ENCODE assay signal across 21 cellular contexts in genomic region chr12:89781961-89782360, GRCh38.
"Had no signal": no experiment of that assay in that cellular context is flagged by ENCODE, and none has a peak within 500 bp of the region (broad histone marks: within the 10 kb centered on the region; RNA-seq: fewer than 3 reads in every experiment).

No MANE protein-coding gene starts in this region.

- H3K4me3 ChIP-seq: gastroesophageal sphincter, left lung, lower lobe of right lung, ovary, prostate gland, right lobe of liver, spleen, tibial artery, upper lobe of right lung, vagina had no signal

- H3K27me3 Mint-ChIP-seq: memory B cell; naive thymus-derived CD4-positive, alpha-beta T cell; stimulated activated memory B cell treated with anti-CD40 and anti-IgM and Interleukin-4, amounts not matched to agents 10 μg/mL and 1 μg/mL and 100 μg/mL, for 72 hours; stimulated activated naive CD8-positive, alpha-beta T cell treated with anti-CD3 and anti-CD28 coated beads, Interleukin-15, Interleukin-2, amounts not matched to agents 100 ng/mL and 50 ng/mL, for 24 hours had no signal

- FAIRE-seq: endometrium had no signal

- DNase-seq: effector memory CD4-positive, alpha-beta T cell; foreskin fibroblast; glutamatergic neuron; left lung; lower lobe of right lung; naive thymus-derived CD4-positive, alpha-beta T cell; ovary; right lobe of liver; spleen; stimulated activated CD4-positive, alpha-beta T cell treated with anti-CD3 and anti-CD28 coated beads, Interleukin-15, amount 100 ng/mL, for 24 hours; stimulated activated CD4-positive, alpha-beta T cell treated with anti-CD3 and anti-CD28 coated beads, Interleukin-1b, Interleukin-23, amount 100 ng/mL, for 48 hours; stimulated activated CD4-positive, alpha-beta T cell treated with anti-CD3 and anti-CD28 coated beads, Interleukin-4, amount 100 ng/mL, for 24 hours; tibial artery; upper lobe of right lung had no signal

- H3K4me1 Mint-ChIP-seq: naive thymus-derived CD4-positive, alpha-beta T cell had no signal

- H3K27ac Mint-ChIP-seq: naive thymus-derived CD4-positive, alpha-beta T cell; stimulated activated memory B cell treated with anti-CD40 and anti-IgM and Interleukin-4, amounts not matched to agents 10 μg/mL and 1 μg/mL and 100 μg/mL, for 72 hours; stimulated activated naive CD8-positive, alpha-beta T cell treated with anti-CD3 and anti-CD28 coated beads, Interleukin-15, Interleukin-2, amounts not matched to agents 100 ng/mL and 50 ng/mL, for 24 hours had no signal

- H3K27ac ChIP-seq: gastroesophageal sphincter, left lung, lower lobe of right lung, ovary, prostate gland, right lobe of liver, spleen, tibial artery, upper lobe of right lung, vagina had no signal

- H3K4me3 Mint-ChIP-seq: memory B cell; naive thymus-derived CD4-positive, alpha-beta T cell; stimulated activated memory B cell treated with anti-CD40 and anti-IgM and Interleukin-4, amounts not matched to agents 10 μg/mL and 1 μg/mL and 100 μg/mL, for 72 hours; stimulated activated naive CD8-positive, alpha-beta T cell treated with anti-CD3 and anti-CD28 coated beads, Interleukin-15, Interleukin-2, amounts not matched to agents 100 ng/mL and 50 ng/mL, for 24 hours had no signal
